Comparison of ENCODE assay signal across 8 cellular contexts in genomic region chr11:65121447-65121864, GRCh38. TPM values are rescaled to one million over a fixed set of nuclear protein-coding genes. Genes with fewer than 3 reads are reported as not detected.
DNase-seq lines count a peak whose midpoint lies in the region; ATAC-seq and TF ChIP-seq lines count a peak whose summit lies in the region.

No MANE protein-coding gene starts in this region.

- peak overlapping the region; percentile 99 for H3K27ac Mint-ChIP-seq in activated B cell treated with CpG ODN at 0.5 μM for 24 hours

- TF ChIP-seq CTCF in activated B cell treated with CpG ODN at 0.5 μM for 24 hours (IDR thresholded peaks at IDR 0.05) (no peak), foreskin keratinocyte (conservative IDR thresholded peaks at IDR 0.05) (no peak), sigmoid colon (IDR thresholded peaks at IDR 0.05) (no peak)

- H3K9me3 ChIP-seq in sigmoid colon: no peaks in the 10 kb centered on the region

- ATAC-seq in activated B cell treated with CpG ODN at 0.5 μM for 24 hours (ENCODE audit: low read depth): no peak
- no peak for ATAC-seq in foreskin keratinocyte

- peaks cover 19 to 51% (median 31%) of the 10 kb centered on the region in 4 donors for H3K36me3 ChIP-seq in sigmoid colon

- peaks cover 77% of the 10 kb centered on the region for H3K36me3 Mint-ChIP-seq in activated B cell treated with CpG ODN at 0.5 μM for 24 hours (ENCODE audit: low read depth)

- no peak for TF ChIP-seq POLR2A in sigmoid colon (IDR thresholded peaks at IDR 0.05)

- WGBS in sigmoid colon, 2 donors: 1 to 2% methylated on average over 22 of the region's 22 CpGs

- H3K27me3 ChIP-seq in foreskin keratinocyte (no peaks in the 10 kb centered on the region), sigmoid colon (no peaks in the 10 kb centered on the region)

- intact Hi-C loops in activated B cell treated with CpG ODN at 0.5 μM for 24 hours (cut with micrococcal nuclease): no loop called here
- intact Hi-C loops in sigmoid colon (cut with DNase I): loop anchor here (5.0 kb wide), 1 partner anchor 94 kb away; the partner anchor contains the start of gene SNX15

- H3K4me1 ChIP-seq in foreskin keratinocyte: peaks cover 4% of the 10 kb centered on the region
- peaks cover 0 to 41% (median 28%) of the 10 kb centered on the region in 4 donors for H3K4me1 ChIP-seq in sigmoid colon

- H3K27me3 Mint-ChIP-seq in activated B cell treated with CpG ODN at 0.5 μM for 24 hours: no peaks in the 10 kb centered on the region

- POLR2A ChIA-PET in activated B cell treated with CpG ODN at 0.5 μM for 24 hours (lab: Charles Lee): interaction anchor here (0.5 to 15.3 kb wide), 24 partner anchors 10 to 540 kb away, joined by 3 to 546 read pairs (median 4); partner anchors contain the start of genes CAPN1, DPF2, MALAT1 and POLA2

- DNase-seq in NOMO-1 (lab: John Stamatoyannopoulos, UW; ENCODE audit: unreplicated experiment in 2 of 2) (peak; percentile 14 to 20), NOMO-1 treated with dmso at 0.1 percent for 144 hours (lab: John Stamatoyannopoulos, UW; ENCODE audit: unreplicated experiment) (no peak), activated B cell treated with CpG ODN at 0.5 μM for 24 hours (no peak), foreskin keratinocyte (no peak), sigmoid colon (peak; percentile 68), germinal center (ENCODE audit: low spot score) (no peak), cortex of kidney (lab: John Stamatoyannopoulos, UW) (no peak), SIG-M5 (lab: John Stamatoyannopoulos, UW) (no peak)

- peaks cover 63% of the 10 kb centered on the region for H3K4me1 Mint-ChIP-seq in activated B cell treated with CpG ODN at 0.5 μM for 24 hours

- H3K9me3 Mint-ChIP-seq in activated B cell treated with CpG ODN at 0.5 μM for 24 hours: no peaks in the 10 kb centered on the region

- H3K4me3 ChIP-seq in sigmoid colon: peak overlapping the region; percentile 55 to 80 (median 70)

- H3K27ac ChIP-seq in foreskin keratinocyte (peak overlapping the region; percentile 59), sigmoid colon (peak overlapping the region; percentile 81 to 97 (median 91))

- no peak for TF ChIP-seq EP300 in sigmoid colon (IDR thresholded peaks at IDR 0.05)

- CTCF ChIA-PET in activated B cell treated with CpG ODN at 0.5 μM for 24 hours (lab: Charles Lee): interaction anchor here (0.6 to 3.1 kb wide), 10 partner anchors 10 to 433 kb away, joined by 3 to 27 read pairs (median 4); partner anchors contain the start of genes CAPN1, CDC42EP2, SYVN1 and TM7SF2

- peak overlapping the region; percentile 99 for H3K4me3 Mint-ChIP-seq in activated B cell treated with CpG ODN at 0.5 μM for 24 hours

RNA-seq across cellular contexts. Expression of gene FAU, which starts 0.5 kb away (rescaled TPM):
- 1,416 and 1,501 TPM in 2 replicates for total RNA-seq in activated B cell treated with CpG ODN at 0.5 μM for 24 hours
- total RNA-seq in foreskin keratinocyte: 865 and 882 TPM in 2 replicates
- 1,043 and 1,081 TPM in 2 replicates for polyA plus RNA-seq in foreskin keratinocyte
- 1,000 to 10,000 TPM; 1,235 to 1,561 (median 1,347) TPM for total RNA-seq in sigmoid colon
- 1,000 to 10,000 TPM in 2 of 3 donors, 100 to 1,000 TPM in 1; 811 to 1,178 (median 1,151) TPM for polyA plus RNA-seq in sigmoid colon

RNA-seq across cellular contexts. Expression of gene MRPL49, which starts 0.7 kb away (rescaled TPM):
- total RNA-seq in activated B cell treated with CpG ODN at 0.5 μM for 24 hours (60.0 and 62.4 TPM in 2 replicates), foreskin keratinocyte (74.4 and 76.2 TPM in 2 replicates), sigmoid colon (100 to 1,000 TPM in 1 of 4 donors, 10 to 100 TPM in 3; 41.5 to 104 (median 72.4) TPM)
- polyA plus RNA-seq in foreskin keratinocyte (69.6 and 75.9 TPM in 2 replicates), sigmoid colon (10 to 100 TPM; 63.7 to 76.3 (median 69.8) TPM)

RNA-seq across cellular contexts. Expression of gene ZNHIT2, which starts 4.0 kb away (rescaled TPM):
- total RNA-seq in activated B cell treated with CpG ODN at 0.5 μM for 24 hours (11.3 and 13.4 TPM in 2 replicates), foreskin keratinocyte (15.4 and 15.9 TPM in 2 replicates), sigmoid colon (10 to 100 TPM; 13.6 to 16.3 (median 15.0) TPM)
- polyA plus RNA-seq in foreskin keratinocyte (19.8 and 21.8 TPM in 2 replicates), sigmoid colon (10 to 100 TPM in 1 of 3 donors, 1 to 10 TPM in 2; 8.3 to 12.7 (median 9.6) TPM)

RNA-seq across cellular contexts. Expression of gene TM7SF2, which starts 9.8 kb away (rescaled TPM):
- total RNA-seq in activated B cell treated with CpG ODN at 0.5 μM for 24 hours (24.6 and 25.4 TPM in 2 replicates), foreskin keratinocyte (8.2 and 12.7 TPM in 2 replicates), sigmoid colon (10 to 100 TPM; 15.6 to 20.3 (median 17.5) TPM)
- polyA plus RNA-seq in foreskin keratinocyte (12.6 and 16.5 TPM in 2 replicates), sigmoid colon (10 to 100 TPM in 2 of 3 donors, 1 to 10 TPM in 1; 3.6 to 43.2 (median 10.2) TPM)

RNA-seq across cellular contexts. Expression of gene SYVN1, which starts 12.9 kb away (rescaled TPM):
- total RNA-seq in activated B cell treated with CpG ODN at 0.5 μM for 24 hours (232 and 238 TPM in 2 replicates), foreskin keratinocyte (11.7 and 17.9 TPM in 2 replicates), sigmoid colon (10 to 100 TPM; 17.1 to 36.0 (median 24.3) TPM)
- polyA plus RNA-seq in foreskin keratinocyte (14.5 and 17.8 TPM in 2 replicates), sigmoid colon (10 to 100 TPM in 1 of 3 donors, 1 to 10 TPM in 2; 5.1 to 43.5 (median 7.2) TPM)

Comparison
In these comparisons a context has a peak if more than half of its experiments do, and no peak if none do; other contexts are left out.
1. DNase-seq: peak in NOMO-1 (2 of 2) and sigmoid colon (single experiment); none in NOMO-1 treated with dmso at 0.1 percent for 144 hours (single experiment), activated B cell treated with CpG ODN at 0.5 μM for 24 hours (single experiment), foreskin keratinocyte (0 of 2), germinal center (single experiment), cortex of kidney (single experiment) and SIG-M5 (single experiment).